ENCODE assay signal across 26 cellular contexts in genomic region chr7:158458716-158459282, GRCh38.
"Had no signal": no experiment of that assay in that cellular context is flagged by ENCODE, and none has a peak within 500 bp of the region (broad histone marks: within the 10 kb centered on the region; RNA-seq: fewer than 3 reads in every experiment).

No MANE protein-coding gene starts in this region.

- H3K27me3 ChIP-seq: colonic mucosa, gastrocnemius medialis, heart left ventricle, hepatocyte, ovary, right lobe of liver, stomach, thyroid gland had no signal

- H2AFZ ChIP-seq: hepatocyte had no signal

- H3K9me3 ChIP-seq: colonic mucosa, gastrocnemius medialis, heart left ventricle, left ventricle myocardium inferior, lower lobe of right lung, ovary, right lobe of liver, stomach, thyroid gland had no signal

- H3K4me1 Mint-ChIP-seq: central memory CD8-positive, alpha-beta T cell; nephron had no signal

- FAIRE-seq: endometrium, small intestine had no signal

- H3K4me2 ChIP-seq: hepatocyte had no signal

- H3K27ac Mint-ChIP-seq: dendritic cell treated with granulocyte-macrophage colony-stimulating factor and Interleukin-4, amounts not matched to agents 40 ng/mL and 50 ng/mL, for 4 days; effector memory CD8-positive, alpha-beta T cell; nephron had no signal

- H3K79me2 ChIP-seq: hepatocyte had no signal

- DNase-seq: colonic mucosa; effector memory CD8-positive, alpha-beta T cell; foreskin fibroblast; gastrocnemius medialis; heart left ventricle; left colon; left ventricle myocardium inferior; lower lobe of right lung; occipital lobe; ovary; posterior cingulate gyrus; right lobe of liver; small intestine; stimulated activated CD4-positive, alpha-beta T cell treated with anti-CD3 and anti-CD28 coated beads, Interleukin-12 subunit alpha, Interleukin-12 subunit beta, amount 100 ng/mL, for 4 hours; stimulated activated CD4-positive, alpha-beta T cell treated with anti-CD3 and anti-CD28 coated beads, Interleukin-1b, Interleukin-23, amount 100 ng/mL, for 48 hours; stimulated activated CD4-positive, alpha-beta T cell treated with anti-CD3 and anti-CD28 coated beads, Interleukin-4, amount 100 ng/mL, for 1 hour; stimulated activated CD8-positive, alpha-beta memory T cell treated with anti-CD3 and anti-CD28 coated beads, Interleukin-4, amount 100 ng/mL, for 48 hours; stimulated activated naive CD4-positive, alpha-beta T cell treated with Interleukin-2 at 50 U/mL for 16 hours; stomach; thyroid gland; trophoblast cell had no signal

- H3K36me3 ChIP-seq: colonic mucosa, gastrocnemius medialis, heart left ventricle, left ventricle myocardium inferior, lower lobe of right lung, ovary, right lobe of liver, stomach, thyroid gland had no signal

- ATAC-seq: effector memory CD8-positive, alpha-beta T cell; gastrocnemius medialis; left colon had no signal

- H3K27me3 Mint-ChIP-seq: central memory CD8-positive, alpha-beta T cell; effector memory CD8-positive, alpha-beta T cell had no signal

- H3K4me1 ChIP-seq: colonic mucosa, gastrocnemius medialis, heart left ventricle, left ventricle myocardium inferior, lower lobe of right lung, right lobe of liver, stomach, thyroid gland had no signal

- H3K4me3 ChIP-seq: colonic mucosa, gastrocnemius medialis, heart left ventricle, hepatocyte, left ventricle myocardium inferior, lower lobe of right lung, ovary, right lobe of liver, stomach, thyroid gland had no signal

- H3K4me3 Mint-ChIP-seq: central memory CD8-positive, alpha-beta T cell; dendritic cell treated with granulocyte-macrophage colony-stimulating factor and Interleukin-4, amounts not matched to agents 40 ng/mL and 50 ng/mL, for 4 days; effector memory CD8-positive, alpha-beta T cell; nephron had no signal

- H3K27ac ChIP-seq: colonic mucosa, gastrocnemius medialis, heart left ventricle, hepatocyte, left ventricle myocardium inferior, lower lobe of right lung, ovary, right lobe of liver, stomach, thyroid gland had no signal

- H3K9me3 Mint-ChIP-seq: dendritic cell treated with granulocyte-macrophage colony-stimulating factor and Interleukin-4, amounts not matched to agents 40 ng/mL and 50 ng/mL, for 4 days had no signal
